In genomic region chr9:19429590-19429989, GRCh38 we compare ENCODE assay signal across 23 cellular contexts.
"Had no signal": no experiment of that assay in that cellular context is flagged by ENCODE, and none has a peak within 500 bp of the region (broad histone marks: within the 10 kb centered on the region; RNA-seq: fewer than 3 reads in every experiment).

No MANE protein-coding gene starts in this region.

- H3K27me3 ChIP-seq: sigmoid colon, transverse colon, vagina had no signal

- H3K27ac ChIP-seq: lower lobe of right lung, vagina had no signal

- H3K36me3 Mint-ChIP-seq: natural killer cell treated with Interleukin-12 subunit alpha and Interleukin-12 subunit beta and Interleukin-15 and Interleukin-18, amount 100 ng/mL, for 72 hours had no signal

- H3K9me3 ChIP-seq: lower lobe of right lung, sigmoid colon, transverse colon, vagina had no signal

- H3K4me1 ChIP-seq: sigmoid colon, transverse colon had no signal

- H3K27ac Mint-ChIP-seq: activated CD4-positive, alpha-beta T cell treated with anti-CD3 and anti-CD28 coated beads, Interleukin-2, amount 10 ng/mL, durations not matched to agents 7 days and 5 days; activated CD8-positive, alpha-beta T cell treated with anti-CD3 and anti-CD28 coated beads, Interleukin-2, amount 10 ng/mL, durations not matched to agents 7 days and 5 days; activated naive CD4-positive, alpha-beta T cell treated with anti-CD3 and anti-CD28 coated beads, Interleukin-2, amount 10 ng/mL, durations not matched to agents 7 days and 5 days; activated naive CD8-positive, alpha-beta T cell treated with anti-CD3 and anti-CD28 coated beads, Interleukin-2, amount 50 U/mL, for 24 hours; natural killer cell treated with Interleukin-12 subunit alpha and Interleukin-12 subunit beta and Interleukin-15 and Interleukin-18, amount 100 ng/mL, for 72 hours; T-cell had no signal

- H3K4me3 Mint-ChIP-seq: activated CD4-positive, alpha-beta T cell treated with anti-CD3 and anti-CD28 coated beads, Interleukin-2, amount 10 ng/mL, durations not matched to agents 7 days and 5 days; activated CD8-positive, alpha-beta T cell treated with anti-CD3 and anti-CD28 coated beads, Interleukin-2, amount 10 ng/mL, durations not matched to agents 7 days and 5 days; activated naive CD4-positive, alpha-beta T cell treated with anti-CD3 and anti-CD28 coated beads, Interleukin-2, amount 10 ng/mL, durations not matched to agents 7 days and 5 days; activated naive CD8-positive, alpha-beta T cell treated with anti-CD3 and anti-CD28 coated beads, Interleukin-2, amount 50 U/mL, for 24 hours; natural killer cell treated with Interleukin-12 subunit alpha and Interleukin-12 subunit beta and Interleukin-15 and Interleukin-18, amount 100 ng/mL, for 72 hours; T-cell had no signal

- DNase-seq: activated CD4-positive, alpha-beta T cell treated with anti-CD3 and anti-CD28 coated beads, Interleukin-2, amount 10 ng/mL, durations not matched to agents 7 days and 5 days; activated CD8-positive, alpha-beta memory T cell treated with anti-CD3 and anti-CD28 coated beads, Interleukin-2, amount 50 U/mL, for 4 hours; activated CD8-positive, alpha-beta T cell treated with anti-CD3 and anti-CD28 coated beads, Interleukin-2, amount 10 ng/mL, durations not matched to agents 7 days and 5 days; activated effector memory CD4-positive, alpha-beta T cell treated with Interleukin-2 at 50 U/mL for 16 hours; activated naive CD4-positive, alpha-beta T cell treated with anti-CD3 and anti-CD28 coated beads, Interleukin-2, amount 10 ng/mL, durations not matched to agents 7 days and 5 days; activated naive CD8-positive, alpha-beta T cell treated with anti-CD3 and anti-CD28 coated beads, Interleukin-2, amount 50 U/mL, for 24 hours; activated T-cell treated with anti-CD3 and anti-CD28 coated beads, Interleukin-2, amount 50 U/mL, for 48 hours; aorta; cortex of kidney; effector CD4-positive, alpha-beta T cell; left colon; lower lobe of right lung; sigmoid colon; stimulated activated CD4-positive, alpha-beta T cell treated with anti-CD3 and anti-CD28 coated beads, Interleukin-12 subunit alpha, Interleukin-12 subunit beta, amount 100 ng/mL, for 4 hours; stimulated activated CD4-positive, alpha-beta T cell treated with anti-CD3 and anti-CD28 coated beads, Interleukin-1b, Interleukin-23, amount 100 ng/mL, for 48 hours; stimulated activated naive CD8-positive, alpha-beta T cell treated with anti-CD3 and anti-CD28 coated beads, Interleukin-15, Interleukin-2, amounts not matched to agents 100 U/mL and 50 U/mL, for 24 hours; T-cell; T-helper 9 cell; transverse colon had no signal

- ATAC-seq: activated CD4-positive, CD25-positive, alpha-beta regulatory T cell treated with anti-CD3 and anti-CD28 coated beads, Interleukin-2, amount 50 U/mL, for 24 hours; activated CD8-positive, alpha-beta T cell treated with anti-CD3 and anti-CD28 coated beads, Interleukin-2, amount 10 ng/mL, durations not matched to agents 7 days and 5 days; activated naive CD8-positive, alpha-beta T cell treated with anti-CD3 and anti-CD28 coated beads, Interleukin-2, amount 50 U/mL, for 24 hours; esophagus mucosa; left colon; lower lobe of right lung; natural killer cell treated with Interleukin-12 subunit alpha and Interleukin-12 subunit beta and Interleukin-15 and Interleukin-18, amount 100 ng/mL, for 72 hours; stimulated activated naive CD8-positive, alpha-beta T cell treated with anti-CD3 and anti-CD28 coated beads, Interleukin-15, Interleukin-2, amounts not matched to agents 100 U/mL and 50 U/mL, for 24 hours; T-cell had no signal

- H3K36me3 ChIP-seq: transverse colon had no signal

- H3K27me3 Mint-ChIP-seq: activated CD4-positive, alpha-beta T cell treated with anti-CD3 and anti-CD28 coated beads, Interleukin-2, amount 10 ng/mL, durations not matched to agents 7 days and 5 days; activated naive CD4-positive, alpha-beta T cell treated with anti-CD3 and anti-CD28 coated beads, Interleukin-2, amount 10 ng/mL, durations not matched to agents 7 days and 5 days; activated naive CD8-positive, alpha-beta T cell treated with anti-CD3 and anti-CD28 coated beads, Interleukin-2, amount 50 U/mL, for 24 hours; natural killer cell treated with Interleukin-12 subunit alpha and Interleukin-12 subunit beta and Interleukin-15 and Interleukin-18, amount 100 ng/mL, for 72 hours; T-cell had no signal

- H3K4me1 Mint-ChIP-seq: activated CD4-positive, alpha-beta T cell treated with anti-CD3 and anti-CD28 coated beads, Interleukin-2, amount 10 ng/mL, durations not matched to agents 7 days and 5 days; activated naive CD4-positive, alpha-beta T cell treated with anti-CD3 and anti-CD28 coated beads, Interleukin-2, amount 10 ng/mL, durations not matched to agents 7 days and 5 days; T-cell had no signal

- H3K9me3 Mint-ChIP-seq: activated CD4-positive, alpha-beta T cell treated with anti-CD3 and anti-CD28 coated beads, Interleukin-2, amount 10 ng/mL, durations not matched to agents 7 days and 5 days; activated naive CD4-positive, alpha-beta T cell treated with anti-CD3 and anti-CD28 coated beads, Interleukin-2, amount 10 ng/mL, durations not matched to agents 7 days and 5 days; activated naive CD8-positive, alpha-beta T cell treated with anti-CD3 and anti-CD28 coated beads, Interleukin-2, amount 50 U/mL, for 24 hours; natural killer cell treated with Interleukin-12 subunit alpha and Interleukin-12 subunit beta and Interleukin-15 and Interleukin-18, amount 100 ng/mL, for 72 hours; T-cell had no signal

- H3K4me3 ChIP-seq: lower lobe of right lung, sigmoid colon, transverse colon, vagina had no signal
